In the genomic region with DNA sequence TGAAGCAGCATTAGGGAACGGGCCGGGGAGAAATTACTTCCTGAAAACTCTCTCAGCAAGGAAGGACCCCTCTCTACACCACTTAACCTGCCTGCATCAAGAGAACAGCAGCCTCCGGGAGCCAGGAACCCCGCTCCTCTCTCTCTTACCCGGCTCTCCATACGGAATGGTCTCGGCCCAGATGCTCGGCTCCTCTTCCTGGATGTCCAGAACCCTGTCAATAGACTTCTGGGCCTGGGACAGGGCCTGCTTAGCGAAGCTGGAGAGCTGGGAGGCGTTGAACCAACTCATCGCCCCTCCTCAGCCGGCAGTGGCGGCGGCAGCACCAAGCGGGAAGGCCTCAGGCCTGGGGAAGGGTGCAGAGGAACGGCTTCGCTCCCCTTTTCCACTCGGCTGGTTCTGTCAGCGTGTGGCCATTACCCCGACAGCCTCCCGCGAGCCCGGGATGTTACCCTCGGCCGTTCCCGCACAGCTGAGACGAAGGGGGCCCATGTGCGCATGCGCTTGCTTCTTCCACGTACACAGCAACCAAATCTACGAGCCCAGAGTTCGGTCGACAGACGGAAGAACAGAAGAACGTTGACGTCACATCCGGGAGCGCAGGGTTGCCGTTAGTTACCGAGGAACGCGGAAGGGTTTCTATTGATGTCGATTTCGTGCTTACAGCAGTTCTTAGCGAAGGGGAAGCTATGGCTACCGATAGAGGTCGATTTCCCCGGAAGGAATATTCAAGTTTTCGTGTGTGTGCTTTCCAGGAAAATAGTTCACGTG, we compare ENCODE assay signal across 8 cellular contexts. TPM values are rescaled to one million over a fixed set of nuclear protein-coding genes. Genes with fewer than 3 reads are reported as not detected.
DNase-seq lines count a peak whose midpoint lies in the region; ATAC-seq and TF ChIP-seq lines count a peak whose summit lies in the region.

A gene with protein sequence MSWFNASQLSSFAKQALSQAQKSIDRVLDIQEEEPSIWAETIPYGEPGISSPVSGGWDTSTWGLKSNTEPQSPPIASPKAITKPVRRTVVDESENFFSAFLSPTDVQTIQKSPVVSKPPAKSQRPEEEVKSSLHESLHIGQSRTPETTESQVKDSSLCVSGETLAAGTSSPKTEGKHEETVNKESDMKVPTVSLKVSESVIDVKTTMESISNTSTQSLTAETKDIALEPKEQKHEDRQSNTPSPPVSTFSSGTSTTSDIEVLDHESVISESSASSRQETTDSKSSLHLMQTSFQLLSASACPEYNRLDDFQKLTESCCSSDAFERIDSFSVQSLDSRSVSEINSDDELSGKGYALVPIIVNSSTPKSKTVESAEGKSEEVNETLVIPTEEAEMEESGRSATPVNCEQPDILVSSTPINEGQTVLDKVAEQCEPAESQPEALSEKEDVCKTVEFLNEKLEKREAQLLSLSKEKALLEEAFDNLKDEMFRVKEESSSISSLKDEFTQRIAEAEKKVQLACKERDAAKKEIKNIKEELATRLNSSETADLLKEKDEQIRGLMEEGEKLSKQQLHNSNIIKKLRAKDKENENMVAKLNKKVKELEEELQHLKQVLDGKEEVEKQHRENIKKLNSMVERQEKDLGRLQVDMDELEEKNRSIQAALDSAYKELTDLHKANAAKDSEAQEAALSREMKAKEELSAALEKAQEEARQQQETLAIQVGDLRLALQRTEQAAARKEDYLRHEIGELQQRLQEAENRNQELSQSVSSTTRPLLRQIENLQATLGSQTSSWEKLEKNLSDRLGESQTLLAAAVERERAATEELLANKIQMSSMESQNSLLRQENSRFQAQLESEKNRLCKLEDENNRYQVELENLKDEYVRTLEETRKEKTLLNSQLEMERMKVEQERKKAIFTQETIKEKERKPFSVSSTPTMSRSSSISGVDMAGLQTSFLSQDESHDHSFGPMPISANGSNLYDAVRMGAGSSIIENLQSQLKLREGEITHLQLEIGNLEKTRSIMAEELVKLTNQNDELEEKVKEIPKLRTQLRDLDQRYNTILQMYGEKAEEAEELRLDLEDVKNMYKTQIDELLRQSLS (minus strand): TSS at position 538 of the 771 bp plus-strand sequence. CDS start 247 bp downstream, at position 291.

- intact Hi-C loops in Caco-2 (cut with micrococcal nuclease; ENCODE audit: unreplicated experiment) = loop anchor here (2.0 kb wide), 2 partner anchors 29 to 39 kb away; partner anchors contain the start of genes EOGT and UBA3

- H3K4me2 ChIP-seq in KMS-11 (peak within 1 kb of the TSS; percentile 68), fibroblast of lung (ENCODE audit: extremely low read depth, insufficient read depth, low read length) (peak within 1 kb of the TSS; percentile 79)

- H3K9me3 ChIP-seq in Caco-2 = no peaks in the 10 kb centered on the region
- no peaks in the 10 kb centered on the region for H3K9me3 ChIP-seq in fibroblast of lung (ENCODE audit: control insufficient read depth, insufficient read depth, low read depth, low read length)
- H3K9me3 ChIP-seq in stomach smooth muscle (ENCODE audit: control insufficient read depth in 2 of 2, low read length in 2 of 2) = no peaks in the 10 kb centered on the region

- H4K20me1 ChIP-seq in KMS-11 (ENCODE audit: insufficient read depth) (no peaks in the 10 kb centered on the region), fibroblast of lung (ENCODE audit: control insufficient read depth, extremely low read depth, insufficient read depth, low read length) (peaks cover 3% of the 10 kb centered on the region)

- peaks cover 51% of the 10 kb centered on the region for H3K36me3 Mint-ChIP-seq in Caco-2 (ENCODE audit: insufficient read depth, unreplicated experiment)
- H3K36me3 Mint-ChIP-seq in nephron (ENCODE audit: low read depth) = peaks cover 34% of the 10 kb centered on the region

- peak within 1 kb of the TSS; percentile 69 for H3K27ac ChIP-seq in KMS-11
- peak within 1 kb of the TSS; percentile 99 for H3K27ac ChIP-seq in fibroblast of lung (ENCODE audit: insufficient read depth, low read length)
- H3K27ac ChIP-seq in stomach smooth muscle (ENCODE audit: low read length) = peak within 1 kb of the TSS; percentile 91

- H3K4me1 Mint-ChIP-seq in Caco-2 (ENCODE audit: low read depth, unreplicated experiment) (peaks cover 7% of the 10 kb centered on the region), nephron (peaks cover 32% of the 10 kb centered on the region)

- H3K36me3 ChIP-seq in Caco-2 (ENCODE audit: control insufficient read depth, insufficient read depth, low read length) (no peaks in the 10 kb centered on the region), KMS-11 (ENCODE audit: insufficient read depth) (no peaks in the 10 kb centered on the region), fibroblast of lung (ENCODE audit: control insufficient read depth, insufficient read depth, low read length) (peaks cover 2% of the 10 kb centered on the region), stomach smooth muscle (ENCODE audit: control insufficient read depth in 2 of 2, insufficient read depth in 2 of 2, low read length in 2 of 2) (peaks cover 13 to 15% of the 10 kb centered on the region in 2 donors)

- H3K79me2 ChIP-seq in KMS-11 (ENCODE audit: insufficient read depth, low read depth) (peaks cover 24% of the 10 kb centered on the region), fibroblast of lung (ENCODE audit: control insufficient read depth, insufficient read depth, low read length) (peaks cover 48% of the 10 kb centered on the region)

- H3K27me3 ChIP-seq in Caco-2 (replicated peaks; ENCODE audit: control insufficient read depth, insufficient read depth, low read length) (no peaks in the 10 kb centered on the region), KMS-11 (ENCODE audit: insufficient read depth, low read depth) (no peaks in the 10 kb centered on the region), fibroblast of lung (ENCODE audit: control insufficient read depth, insufficient read depth, low read length) (no peaks in the 10 kb centered on the region), stomach smooth muscle (ENCODE audit: control insufficient read depth in 1 of 2, insufficient read depth in 2 of 2, low read length in 2 of 2) (no peaks in the 10 kb centered on the region)

- H3K27ac Mint-ChIP-seq in Caco-2 (ENCODE audit: unreplicated experiment) = peak within 1 kb of the TSS; percentile 99
- H3K27ac Mint-ChIP-seq in nephron = peak within 1 kb of the TSS; percentile 90 to 95 (median 93)

- TF ChIP-seq CTCF in Caco-2 (IDR thresholded peaks at IDR 0.05; ENCODE audit: insufficient read depth in 1 of 2, low read depth in 1 of 2, low read length in 1 of 2, severe bottlenecking in 1 of 2, unreplicated experiment in 1 of 2) = no peak
- no peak for TF ChIP-seq CTCF in KMS-11 (conservative IDR thresholded peaks at IDR 0.05; ENCODE audit: low read depth, low read length)
- no peak for TF ChIP-seq CTCF in fibroblast of lung (conservative IDR thresholded peaks at IDR 0.05 in 1 of 2, IDR thresholded peaks at IDR 0.05 in 1 of 2; ENCODE audit: low read depth in 1 of 2, low read length in 2 of 2)
- TF ChIP-seq CTCF in nephron (IDR thresholded peaks at IDR 0.05; ENCODE audit: unreplicated experiment in 3 of 3) = no peak

- POLR2A ChIA-PET in Caco-2 (lab: Charles Lee) = interaction anchor here (0.7 to 1.4 kb wide), 4 partner anchors 20 to 687 kb away, joined by 3 to 4 read pairs (median 4); partner anchors contain the start of genes EOGT and MITF

- peak within 1 kb of the TSS; percentile 79 for H3K4me3 ChIP-seq in Caco-2 (ENCODE audit: low read depth, low read length)
- peak within 1 kb of the TSS; percentile 71 for H3K4me3 ChIP-seq in KMS-11 (IDR thresholded peaks at IDR 0.05; ENCODE audit: insufficient read depth, low read depth, low read length)
- H3K4me3 ChIP-seq in fibroblast of lung (replicated peaks in 1 of 4; ENCODE audit: control extremely low read depth in 1 of 4, insufficient read depth in 1 of 4, low read depth in 3 of 4, low read length in 4 of 4) = peak within 1 kb of the TSS; percentile 81 to 98 (median 92)
- peak within 1 kb of the TSS; percentile 89 to 96 for H3K4me3 ChIP-seq in stomach smooth muscle (ENCODE audit: low read length in 2 of 2)

- H3K9me3 Mint-ChIP-seq in Caco-2 (ENCODE audit: unreplicated experiment) = no peaks in the 10 kb centered on the region
- no peaks in the 10 kb centered on the region for H3K9me3 Mint-ChIP-seq in nephron

- peak; percentile 96 to 98 for DNase-seq in Caco-2
- DNase-seq in activated T-cell treated with anti-CD3 and anti-CD28 coated beads for 48 hours (ENCODE audit: low read depth) = peak; percentile 91
- DNase-seq in fibroblast of lung (ENCODE audit: low read depth in 2 of 2) = peak; percentile 98 to 99
- no peak for DNase-seq in SHP77 (lab: John Stamatoyannopoulos, UW)

- H3K9ac ChIP-seq in KMS-11 = peak within 1 kb of the TSS; percentile 69
- peak within 1 kb of the TSS; percentile 99 for H3K9ac ChIP-seq in fibroblast of lung (ENCODE audit: insufficient read depth, low read length)
- H3K9ac ChIP-seq in stomach smooth muscle (ENCODE audit: low read length in 2 of 2) = peak within 1 kb of the TSS; percentile 91 to 95

- BruUV-seq in Caco-2 (replicated peaks; lab: Mats Ljungman, UMichigan) = TSS peak; percentile 28

- H3K4me3 Mint-ChIP-seq in Caco-2 (ENCODE audit: unreplicated experiment) = peak within 1 kb of the TSS; percentile 97
- peak within 1 kb of the TSS; percentile 95 to 98 (median 97) for H3K4me3 Mint-ChIP-seq in nephron

- ATAC-seq in GM21619 (IDR thresholded peaks at IDR 0.05; ENCODE audit: unreplicated experiment) = peak; percentile 98

- H3K27me3 Mint-ChIP-seq in Caco-2 (ENCODE audit: insufficient read depth, unreplicated experiment) (no peaks in the 10 kb centered on the region), nephron (ENCODE audit: low read depth) (no peaks in the 10 kb centered on the region)

- CTCF ChIA-PET in Caco-2 (lab: Charles Lee) = interaction anchor here (0.5 to 0.6 kb wide), 2 partner anchors 27 to 1942 kb away, joined by 3 to 5 read pairs; no protein-coding TSS in a partner anchor

- peak within 1 kb of the TSS; percentile 68 for H2AFZ ChIP-seq in KMS-11 (ENCODE audit: low read depth)
- peak within 1 kb of the TSS; percentile 84 for H2AFZ ChIP-seq in fibroblast of lung (ENCODE audit: low read length)

- H3K4me1 ChIP-seq in Caco-2 = peaks cover 8% of the 10 kb centered on the region
- peaks cover 18% of the 10 kb centered on the region for H3K4me1 ChIP-seq in KMS-11 (ENCODE audit: low read depth, poor library complexity, severe bottlenecking)
- H3K4me1 ChIP-seq in fibroblast of lung (ENCODE audit: control insufficient read depth, extremely low read depth, insufficient read depth, low read length) = peaks cover 2% of the 10 kb centered on the region
- peaks cover 13% of the 10 kb centered on the region for H3K4me1 ChIP-seq in stomach smooth muscle (ENCODE audit: control insufficient read depth, insufficient read depth, low read length)

RNA-seq across cellular contexts. Expression of the gene that starts here (rescaled TPM):
- total RNA-seq in Caco-2 (2022) (30.2 and 35.0 TPM in 2 replicates), fibroblast of lung (37.0 and 51.5 TPM in 2 replicates)
- polyA plus RNA-seq in fibroblast of lung = 18.0 and 27.5 TPM in 2 replicates
- polyA plus RNA-seq in fibroblast of lung (2012) = 19.4 and 28.1 TPM in 2 replicates
- 9.8 and 31.5 TPM in 2 replicates for polyA minus RNA-seq in fibroblast of lung (ENCODE audit: low replicate concordance)

Comparison
In these comparisons a context has a peak if more than half of its experiments do, and no peak if none do; other contexts are left out.
1. DNase-seq: peak in Caco-2 (2 of 2), activated T-cell treated with anti-CD3 and anti-CD28 coated beads for 48 hours (single experiment) and fibroblast of lung (2 of 2); none in SHP77 (0 of 2).
2. Peak in every context shown above with its lines, with median percentiles within 50 percentile points of each other: H3K4me3 ChIP-seq, H3K27ac ChIP-seq and H3K9ac ChIP-seq.